ENCODE assay signal across 8 cellular contexts in the genomic region with DNA sequence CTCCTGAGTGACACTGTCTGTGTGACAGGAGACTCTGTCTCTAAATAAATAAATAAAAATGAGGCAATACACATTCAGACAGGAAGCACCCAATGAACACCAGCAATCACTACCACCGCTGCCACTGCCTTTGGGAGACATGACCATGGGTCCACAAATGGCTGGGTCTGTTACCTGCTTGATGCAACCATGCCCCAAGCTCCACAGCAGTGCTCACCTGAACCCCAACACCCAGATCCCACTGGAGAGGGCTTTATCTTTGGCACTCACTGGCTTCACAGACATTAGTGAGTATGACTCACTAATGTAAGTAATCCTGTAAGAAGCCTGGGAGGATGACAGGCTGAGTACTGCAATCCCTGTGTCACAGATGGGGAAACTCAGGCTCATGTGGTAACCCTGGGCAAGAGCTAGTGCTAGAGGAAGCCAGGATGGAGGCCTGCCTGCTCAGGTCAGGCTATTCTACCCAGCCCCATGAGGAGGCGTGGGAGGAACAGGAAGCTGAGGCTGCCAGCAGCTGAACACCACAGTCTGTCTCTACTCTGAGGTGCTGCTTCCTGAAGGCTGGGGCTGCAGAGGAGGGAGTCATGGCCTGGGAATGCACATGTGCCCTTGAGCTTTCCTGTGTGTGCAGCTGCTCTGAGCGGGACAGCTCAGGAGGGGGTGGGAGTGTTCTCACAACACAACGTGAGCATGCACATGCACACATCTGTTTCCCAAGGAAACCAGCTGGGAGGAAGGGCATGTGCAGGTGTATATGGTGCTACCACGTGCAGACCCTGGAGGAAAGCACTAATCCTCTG. TPM values are rescaled to one million over a fixed set of nuclear protein-coding genes. Genes with fewer than 3 reads are reported as not detected.
A peak's percentile ranks its signal among the peaks of the same experiment; 100 is the strongest.
DNase-seq lines count a peak whose midpoint lies in the region; ATAC-seq and TF ChIP-seq lines count a peak whose summit lies in the region.

No MANE protein-coding gene starts in this region.

- H3K4me3 ChIP-seq in uterus = no peak overlapping the region

- H3K27ac ChIP-seq in uterus = peak overlapping the region; percentile 50 to 55

- H3K27me3 ChIP-seq in uterus = no peaks in the 10 kb centered on the region

- intact Hi-C loops in head of caudate nucleus (cut with DNase I) = no loop called here
- intact Hi-C loops in uterus (cut with DNase I; ENCODE audit: low total_unique reads) = no loop called here

- peaks cover 4% of the 10 kb centered on the region in 2 donors for H3K4me1 ChIP-seq in uterus

- DNase-seq in AG08396 (ENCODE audit: low spot score) = peak; percentile 94
- peak; percentile 73 for DNase-seq in SK-MEL-5 (ENCODE audit: low read depth, low spot score)
- DNase-seq in activated naive CD4-positive, alpha-beta T cell treated with anti-CD3 and anti-CD28 coated beads, Interleukin-2, amount 50 U/mL, for 16 hours = peak; percentile 58
- peak in 33 of 42 donors; percentile 31 to 85 (median 58) for DNase-seq in head of caudate nucleus
- DNase-seq in putamen (ENCODE audit: low spot score) = peak; percentile 56
- peak; percentile 90 to 94 for DNase-seq in uterus

- H3K36me3 ChIP-seq in uterus = no peaks in the 10 kb centered on the region

- in situ Hi-C loops in SK-MEL-5 (cut with HindIII; ENCODE audit: low pct_unique_long_range_greater_than_20kb, low sequenced_read_pairs) = no loop called here

- peak in 1 of 4 experiments; percentile 39 for TF ChIP-seq CTCF in uterus (IDR thresholded peaks at IDR 0.05)

- no peak for TF ChIP-seq POLR2A in uterus (IDR thresholded peaks at IDR 0.05)

- H3K9me3 ChIP-seq in uterus = no peaks in the 10 kb centered on the region

- peak; percentile 58 for ATAC-seq in GM18519 (IDR thresholded peaks at IDR 0.05; ENCODE audit: low FRiP score, unreplicated experiment)
- peak; percentile 80 for ATAC-seq in HG03432 (IDR thresholded peaks at IDR 0.05; ENCODE audit: unreplicated experiment)

RNA-seq across cellular contexts. Expression of a gene that starts 43.0 kb away (rescaled TPM):
- total RNA-seq in SK-MEL-5 (2014; rRNA removed; shearing (Covaris generic)) = 1.7 and 2.4 TPM in 2 replicates
- 9.9 and 13.4 TPM in 2 replicates for polyA plus RNA-seq in SK-MEL-5 (2015; cell fraction: cytosol; rRNA removed)
- polyA plus RNA-seq in SK-MEL-5 (2015; cell fraction: nucleus; rRNA removed) = 6.3 and 13.5 TPM in 2 replicates
- total RNA-seq in uterus = 10 to 100 TPM in 2 of 4 donors, 1 to 10 TPM in 2; 3.1 to 33.6 (median 18.4) TPM
